ENCODE assay signal across 1 cellular context in genomic region chr19:35717665-35718344, GRCh38.
A peak's percentile ranks its signal among the peaks of the same experiment; 100 is the strongest.
TF ChIP-seq lines count a peak whose summit lies in the region.

A gene with protein sequence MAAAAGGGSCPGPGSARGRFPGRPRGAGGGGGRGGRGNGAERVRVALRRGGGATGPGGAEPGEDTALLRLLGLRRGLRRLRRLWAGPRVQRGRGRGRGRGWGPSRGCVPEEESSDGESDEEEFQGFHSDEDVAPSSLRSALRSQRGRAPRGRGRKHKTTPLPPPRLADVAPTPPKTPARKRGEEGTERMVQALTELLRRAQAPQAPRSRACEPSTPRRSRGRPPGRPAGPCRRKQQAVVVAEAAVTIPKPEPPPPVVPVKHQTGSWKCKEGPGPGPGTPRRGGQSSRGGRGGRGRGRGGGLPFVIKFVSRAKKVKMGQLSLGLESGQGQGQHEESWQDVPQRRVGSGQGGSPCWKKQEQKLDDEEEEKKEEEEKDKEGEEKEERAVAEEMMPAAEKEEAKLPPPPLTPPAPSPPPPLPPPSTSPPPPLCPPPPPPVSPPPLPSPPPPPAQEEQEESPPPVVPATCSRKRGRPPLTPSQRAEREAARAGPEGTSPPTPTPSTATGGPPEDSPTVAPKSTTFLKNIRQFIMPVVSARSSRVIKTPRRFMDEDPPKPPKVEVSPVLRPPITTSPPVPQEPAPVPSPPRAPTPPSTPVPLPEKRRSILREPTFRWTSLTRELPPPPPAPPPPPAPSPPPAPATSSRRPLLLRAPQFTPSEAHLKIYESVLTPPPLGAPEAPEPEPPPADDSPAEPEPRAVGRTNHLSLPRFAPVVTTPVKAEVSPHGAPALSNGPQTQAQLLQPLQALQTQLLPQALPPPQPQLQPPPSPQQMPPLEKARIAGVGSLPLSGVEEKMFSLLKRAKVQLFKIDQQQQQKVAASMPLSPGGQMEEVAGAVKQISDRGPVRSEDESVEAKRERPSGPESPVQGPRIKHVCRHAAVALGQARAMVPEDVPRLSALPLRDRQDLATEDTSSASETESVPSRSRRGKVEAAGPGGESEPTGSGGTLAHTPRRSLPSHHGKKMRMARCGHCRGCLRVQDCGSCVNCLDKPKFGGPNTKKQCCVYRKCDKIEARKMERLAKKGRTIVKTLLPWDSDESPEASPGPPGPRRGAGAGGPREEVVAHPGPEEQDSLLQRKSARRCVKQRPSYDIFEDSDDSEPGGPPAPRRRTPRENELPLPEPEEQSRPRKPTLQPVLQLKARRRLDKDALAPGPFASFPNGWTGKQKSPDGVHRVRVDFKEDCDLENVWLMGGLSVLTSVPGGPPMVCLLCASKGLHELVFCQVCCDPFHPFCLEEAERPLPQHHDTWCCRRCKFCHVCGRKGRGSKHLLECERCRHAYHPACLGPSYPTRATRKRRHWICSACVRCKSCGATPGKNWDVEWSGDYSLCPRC (N-terminal part only) (plus strand): TSS chr19:35718003. CDS start chr19:35718019, 16 bp downstream.

TF ChIP-seq in A549, 52 proteins besides CTCF, POLR2A, EP300 and RAD21 (continued from another document):
- TF ChIP-seq, protein P1, sequence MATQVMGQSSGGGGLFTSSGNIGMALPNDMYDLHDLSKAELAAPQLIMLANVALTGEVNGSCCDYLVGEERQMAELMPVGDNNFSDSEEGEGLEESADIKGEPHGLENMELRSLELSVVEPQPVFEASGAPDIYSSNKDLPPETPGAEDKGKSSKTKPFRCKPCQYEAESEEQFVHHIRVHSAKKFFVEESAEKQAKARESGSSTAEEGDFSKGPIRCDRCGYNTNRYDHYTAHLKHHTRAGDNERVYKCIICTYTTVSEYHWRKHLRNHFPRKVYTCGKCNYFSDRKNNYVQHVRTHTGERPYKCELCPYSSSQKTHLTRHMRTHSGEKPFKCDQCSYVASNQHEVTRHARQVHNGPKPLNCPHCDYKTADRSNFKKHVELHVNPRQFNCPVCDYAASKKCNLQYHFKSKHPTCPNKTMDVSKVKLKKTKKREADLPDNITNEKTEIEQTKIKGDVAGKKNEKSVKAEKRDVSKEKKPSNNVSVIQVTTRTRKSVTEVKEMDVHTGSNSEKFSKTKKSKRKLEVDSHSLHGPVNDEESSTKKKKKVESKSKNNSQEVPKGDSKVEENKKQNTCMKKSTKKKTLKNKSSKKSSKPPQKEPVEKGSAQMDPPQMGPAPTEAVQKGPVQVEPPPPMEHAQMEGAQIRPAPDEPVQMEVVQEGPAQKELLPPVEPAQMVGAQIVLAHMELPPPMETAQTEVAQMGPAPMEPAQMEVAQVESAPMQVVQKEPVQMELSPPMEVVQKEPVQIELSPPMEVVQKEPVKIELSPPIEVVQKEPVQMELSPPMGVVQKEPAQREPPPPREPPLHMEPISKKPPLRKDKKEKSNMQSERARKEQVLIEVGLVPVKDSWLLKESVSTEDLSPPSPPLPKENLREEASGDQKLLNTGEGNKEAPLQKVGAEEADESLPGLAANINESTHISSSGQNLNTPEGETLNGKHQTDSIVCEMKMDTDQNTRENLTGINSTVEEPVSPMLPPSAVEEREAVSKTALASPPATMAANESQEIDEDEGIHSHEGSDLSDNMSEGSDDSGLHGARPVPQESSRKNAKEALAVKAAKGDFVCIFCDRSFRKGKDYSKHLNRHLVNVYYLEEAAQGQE (IDR thresholded peaks at IDR 0.05) = no peak
- TF ChIP-seq ELK1 (IDR thresholded peaks at IDR 0.05; ENCODE audit: low read depth, low read length) (no peak), MAX (IDR thresholded peaks at IDR 0.05) (0 out of 2 replicates have a peak, but pooled peaks have one; percentile 11), ESRRA (IDR thresholded peaks at IDR 0.05; ENCODE audit: borderline replicate concordance, low read length) (no peak), PBX3 (IDR thresholded peaks at IDR 0.05) (0 out of 2 replicates have a peak, but pooled peaks have one; percentile 7), NPAS2 (CRISPR knock-in tag; IDR thresholded peaks at IDR 0.05; ENCODE audit: borderline replicate concordance) (no peak), CHD4 (IDR thresholded peaks at IDR 0.05; ENCODE audit: borderline replicate concordance) (no peak), EHMT2 (IDR thresholded peaks at IDR 0.05; ENCODE audit: low read depth) (no peak), HOXB5 (CRISPR knock-in tag; IDR thresholded peaks at IDR 0.05) (no peak), ZNF302 (CRISPR knock-in tag; IDR thresholded peaks at IDR 0.05) (no peak), CEBPB (IDR thresholded peaks at IDR 0.05) (no peak), CHD2 (IDR thresholded peaks at IDR 0.05; ENCODE audit: low read length, partially characterized antibody) (no peak), MYC (IDR thresholded peaks at IDR 0.05; ENCODE audit: borderline replicate concordance, low read length) (peak; percentile 36), RARB (CRISPR knock-in tag; IDR thresholded peaks at IDR 0.05) (no peak), KDM5A (IDR thresholded peaks at IDR 0.05) (no peak), FOSL2 (IDR thresholded peaks at IDR 0.05) (no peak), FOSL2 (CRISPR knock-in tag; IDR thresholded peaks at IDR 0.05) (no peak), FOSB (CRISPR knock-in tag; IDR thresholded peaks at IDR 0.05) (no peak), RNF2 (IDR thresholded peaks at IDR 0.05; ENCODE audit: borderline replicate concordance, low read depth) (no peak), SREBF2 (IDR thresholded peaks at IDR 0.05) (no peak), ZFP36 (IDR thresholded peaks at IDR 0.05; ENCODE audit: borderline replicate concordance, partially characterized antibody) (no peak)
